Comparison of ENCODE assay signal across 32 cellular contexts in genomic region chr10:47364911-47365310, GRCh38. TPM values are rescaled to one million over a fixed set of nuclear protein-coding genes. Genes with fewer than 3 reads are reported as not detected.
"Had no signal": no experiment of that assay in that cellular context is flagged by ENCODE, and none has a peak within 500 bp of the region (broad histone marks: within the 10 kb centered on the region; RNA-seq: fewer than 3 reads in every experiment).

No MANE protein-coding gene starts in this region.

- H3K27me3 ChIP-seq: esophagus muscularis mucosa, foreskin keratinocyte, heart right ventricle, left lung, spleen, testis, transverse colon had no signal

- H3K4me1 Mint-ChIP-seq: activated naive CD4-positive, alpha-beta T cell treated with anti-CD3 and anti-CD28 coated beads, Interleukin-2, amount 50 U/mL, for 24 hours; activated naive CD8-positive, alpha-beta T cell treated with anti-CD3 and anti-CD28 coated beads, Interleukin-2, amount 50 U/mL, for 24 hours had no signal

- H3K27me3 Mint-ChIP-seq: activated naive CD4-positive, alpha-beta T cell treated with anti-CD3 and anti-CD28 coated beads, Interleukin-2, amount 50 U/mL, for 24 hours; activated naive CD8-positive, alpha-beta T cell treated with anti-CD3 and anti-CD28 coated beads, Interleukin-2, amount 50 U/mL, for 24 hours had no signal

- FAIRE-seq: TTC549, urothelium cell line had no signal

- H3K4me3 ChIP-seq: esophagus muscularis mucosa, heart right ventricle, left lung, lower lobe of right lung, spleen, testis, transverse colon had no signal

- H3K36me3 Mint-ChIP-seq: activated naive CD4-positive, alpha-beta T cell treated with anti-CD3 and anti-CD28 coated beads, Interleukin-2, amount 50 U/mL, for 24 hours had no signal

- H3K36me3 ChIP-seq: esophagus muscularis mucosa, heart right ventricle, left lung, lower lobe of right lung, spleen, transverse colon had no signal

- H3K79me2 ChIP-seq: parathyroid adenoma had no signal

- H3K27ac Mint-ChIP-seq: activated naive CD4-positive, alpha-beta T cell treated with anti-CD3 and anti-CD28 coated beads, Interleukin-2, amount 50 U/mL, for 24 hours; activated naive CD8-positive, alpha-beta T cell treated with anti-CD3 and anti-CD28 coated beads, Interleukin-2, amount 50 U/mL, for 24 hours had no signal

- H3K9ac ChIP-seq: parathyroid adenoma had no signal

- H3K9me3 ChIP-seq: esophagus muscularis mucosa, heart right ventricle, left lung, lower lobe of right lung, spleen, testis, transverse colon had no signal

- H3K9me3 Mint-ChIP-seq: activated naive CD4-positive, alpha-beta T cell treated with anti-CD3 and anti-CD28 coated beads, Interleukin-2, amount 50 U/mL, for 24 hours; activated naive CD8-positive, alpha-beta T cell treated with anti-CD3 and anti-CD28 coated beads, Interleukin-2, amount 50 U/mL, for 24 hours had no signal

- ATAC-seq: activated CD4-positive, CD25-positive, alpha-beta regulatory T cell treated with anti-CD3 and anti-CD28 coated beads, Interleukin-2, amount 50 U/mL, for 24 hours; activated naive CD8-positive, alpha-beta T cell treated with anti-CD3 and anti-CD28 coated beads, Interleukin-2, amount 50 U/mL, for 24 hours; heart right ventricle; left lung; lower lobe of right lung; right cardiac atrium had no signal

- H3K4me3 Mint-ChIP-seq: activated naive CD4-positive, alpha-beta T cell treated with anti-CD3 and anti-CD28 coated beads, Interleukin-2, amount 50 U/mL, for 24 hours; activated naive CD8-positive, alpha-beta T cell treated with anti-CD3 and anti-CD28 coated beads, Interleukin-2, amount 50 U/mL, for 24 hours had no signal

- H3K4me1 ChIP-seq: esophagus muscularis mucosa, foreskin keratinocyte, left lung, lower lobe of right lung, spleen, testis, transverse colon had no signal

- H3K27ac ChIP-seq: esophagus muscularis mucosa, foreskin keratinocyte, heart right ventricle, left lung, lower lobe of right lung, parathyroid adenoma, spleen, testis, transverse colon, VCaP had no signal

- DNase-seq: activated CD4-positive, alpha-beta T cell treated with anti-CD3 and anti-CD28 coated beads for 48 hours; activated CD4-positive, alpha-beta T cell treated with anti-CD3 and anti-CD28 coated beads, Interleukin-2, amount 50 U/mL, for 48 hours; activated CD8-positive, alpha-beta memory T cell treated with anti-CD3 and anti-CD28 coated beads for 24 hours; activated gamma-delta T cell; activated naive CD8-positive, alpha-beta T cell treated with anti-CD3 and anti-CD28 coated beads, Interleukin-2, amount 50 U/mL, for 24 hours; amygdala; caudate nucleus; dermis blood vessel endothelial cell; effector CD4-positive, alpha-beta T cell; foreskin keratinocyte; heart right ventricle; left lung; lower lobe of right lung; mesenchymal stem cell; right cardiac atrium; spleen; stimulated activated naive CD4-positive, alpha-beta T cell treated with Interleukin-2 at 50 U/mL for 16 hours; T-helper 9 cell; testis; transverse colon had no signal

RNA-seq across cellular contexts. Expression of gene RBP3, which starts 16.7 kb away (rescaled TPM):
- total RNA-seq: dermis blood vessel endothelial cell; foreskin keratinocyte; glomerular endothelial cell; heart right ventricle; left lung; lower lobe of right lung; mononuclear cell; myocyte; right cardiac atrium; spleen; T-helper 1 cell treated with Interleukin-12 subunit alpha and Interleukin-12 subunit beta and Interleukin-4 antibody, amounts not matched to agents 30 ng/mL and 1 ng/mL, for 36 hours; transverse colon had no signal
- polyA plus RNA-seq: foreskin keratinocyte, heart right ventricle, neural cell, right cardiac atrium, spleen had no signal

RNA-seq across cellular contexts. Expression of gene ZNF488, which starts 19.2 kb away (rescaled TPM):
- total RNA-seq: glomerular endothelial cell; mononuclear cell; right cardiac atrium; T-helper 1 cell treated with Interleukin-12 subunit alpha and Interleukin-12 subunit beta and Interleukin-4 antibody, amounts not matched to agents 30 ng/mL and 1 ng/mL, for 36 hours had no signal

RNA-seq across cellular contexts. Expression of gene GDF2, which starts 42.7 kb away (rescaled TPM):
- total RNA-seq: dermis blood vessel endothelial cell; esophagus muscularis mucosa; foreskin keratinocyte; glomerular endothelial cell; heart right ventricle; left lung; lower lobe of right lung; mononuclear cell; myocyte; spleen; T-helper 1 cell treated with Interleukin-12 subunit alpha and Interleukin-12 subunit beta and Interleukin-4 antibody, amounts not matched to agents 30 ng/mL and 1 ng/mL, for 36 hours; transverse colon had no signal
- polyA plus RNA-seq: foreskin keratinocyte, heart right ventricle, neural cell, spleen had no signal
